ENCODE assay signal across 27 cellular contexts in the genomic region with DNA sequence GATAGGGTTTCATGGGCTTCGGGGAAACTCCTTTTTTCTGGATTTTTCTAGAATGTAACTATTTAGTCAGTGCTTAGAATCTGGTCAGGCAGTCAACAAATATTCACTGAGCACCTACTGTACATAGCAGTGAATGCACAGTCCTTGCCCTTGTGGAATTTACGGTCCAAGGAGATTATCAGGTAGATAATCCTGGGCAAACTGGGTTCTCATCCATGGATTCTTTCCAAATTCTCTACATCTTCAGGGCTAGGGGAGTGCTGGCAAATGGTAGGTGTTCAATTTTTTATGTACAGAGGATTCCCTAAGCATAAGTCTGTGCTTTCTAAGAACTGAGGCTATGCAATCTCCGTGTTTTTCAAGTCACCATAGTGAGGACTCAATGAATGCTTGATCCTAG.
A peak's percentile ranks its signal among the peaks of the same experiment; 100 is the strongest.
DNase-seq lines count a peak whose midpoint lies in the region; ATAC-seq lines count a peak whose summit lies in the region.
"Had no signal": no experiment of that assay in that cellular context is flagged by ENCODE, and none has a peak within 500 bp of the region (broad histone marks: within the 10 kb centered on the region; RNA-seq: fewer than 3 reads in every experiment).

No MANE protein-coding gene starts in this region.

- H3K23ac ChIP-seq in trophoblast cell (ENCODE audit: low read length): no peak overlapping the region

- no CpG with 5 or more reads among the region's 3 CpGs for WGBS in trophoblast cell (ENCODE audit: extremely low coverage, insufficient coverage, insufficient read length)

- no peak overlapping the region for H4K8ac ChIP-seq in trophoblast cell (ENCODE audit: low read depth, low read length)

- no peak overlapping the region for H2BK12ac ChIP-seq in trophoblast cell (ENCODE audit: low read length)

- H3K18ac ChIP-seq in trophoblast cell (ENCODE audit: low read length): no peak overlapping the region

- H2BK5ac ChIP-seq in trophoblast cell (ENCODE audit: low read depth, low read length, poor library complexity): no peak overlapping the region

- no peak overlapping the region for H3K9ac ChIP-seq in trophoblast cell (ENCODE audit: low read length)
- H3K9ac ChIP-seq: BLaER1; BLaER1 treated with 17β-estradiol and CSF1 and Interleukin-3, amounts not matched to agents 10 nM and 100 nM had no signal

- H4K91ac ChIP-seq in trophoblast cell (ENCODE audit: low read depth, low read length): no peak overlapping the region

- H3K4me1 ChIP-seq in trophoblast cell (ENCODE audit: control insufficient read depth in 1 of 2, insufficient read depth in 2 of 2, low read length in 2 of 2): peaks cover 12 to 14% of the 10 kb centered on the region in 2 experiments
- H3K4me1 ChIP-seq: A549 had no signal

- H2AFZ ChIP-seq in trophoblast cell (ENCODE audit: insufficient read depth, low read length, poor library complexity): no peak overlapping the region

- H4K12ac ChIP-seq in trophoblast cell (ENCODE audit: low read depth, low read length): no peak overlapping the region

- no peak overlapping the region for H3K4me3 ChIP-seq in trophoblast cell (ENCODE audit: low read depth, low read length)
- H3K4me3 ChIP-seq: A549; BLaER1; BLaER1 treated with 17β-estradiol and CSF1 and Interleukin-3, amounts not matched to agents 10 nM and 100 nM had no signal

- peaks cover 48 to 64% of the 10 kb centered on the region in 2 experiments for H3K36me3 ChIP-seq in trophoblast cell (ENCODE audit: control insufficient read depth in 1 of 2, insufficient read depth in 2 of 2, low read length in 2 of 2)
- H3K36me3 ChIP-seq: BLaER1 had no signal

- H3K27ac ChIP-seq in trophoblast cell (ENCODE audit: low read depth, low read length): no peak overlapping the region
- H3K27ac ChIP-seq: 22Rv1; A549; BLaER1; BLaER1 treated with 17β-estradiol and CSF1 and Interleukin-3, amounts not matched to agents 10 nM and 100 nM; C4-2B had no signal

- no peak overlapping the region for H3K4me2 ChIP-seq in trophoblast cell (ENCODE audit: low read length)
- H3K4me2 ChIP-seq: A549; BLaER1; BLaER1 treated with 17β-estradiol and CSF1 and Interleukin-3, amounts not matched to agents 10 nM and 100 nM had no signal

- DNase-seq in trophoblast cell: peak; percentile 52 to 83
- DNase-seq: 8988T; ACHN; AML-193; BE2C; C1 segment of cervical spinal cord; Caco-2; Calu3; CD4-positive, alpha-beta memory T cell; CD4-positive, alpha-beta T cell; CD4-positive, CD25-positive, alpha-beta regulatory T cell; CD8-positive, alpha-beta memory T cell; CD8-positive, alpha-beta T cell; COR-L47; DMS 273 treated with DMSO at 0.1 percent for 48 hours; DMS153; DMS53; DMS79; DMS79 treated with DMSO at 0.1 percent for 48 hours; DND-41; EL had no signal

- no peaks in the 10 kb centered on the region for H3K9me3 ChIP-seq in trophoblast cell (ENCODE audit: insufficient read depth, low read depth, low read length)
- H3K9me3 ChIP-seq: A549; BE2C; BLaER1; BLaER1 treated with 17β-estradiol and CSF1 and Interleukin-3, amounts not matched to agents 10 nM and 100 nM; Caco-2 had no signal

- H2AK5ac ChIP-seq in trophoblast cell (ENCODE audit: low read length): no peak overlapping the region

- H3K79me1 ChIP-seq in trophoblast cell (ENCODE audit: low read length): no peaks in the 10 kb centered on the region

- no peak overlapping the region for H3K4ac ChIP-seq in trophoblast cell (ENCODE audit: low read depth, low read length)

- H3K27me3 ChIP-seq in trophoblast cell (ENCODE audit: insufficient read depth, low read length): no peaks in the 10 kb centered on the region
- H3K27me3 ChIP-seq: BE2C, BLaER1 had no signal

- no peak overlapping the region for H3K14ac ChIP-seq in trophoblast cell (ENCODE audit: low read length)

- H2BK120ac ChIP-seq in trophoblast cell (ENCODE audit: insufficient read depth, low read length, poor library complexity): no peak overlapping the region

- ATAC-seq in GM21786 (IDR thresholded peaks at IDR 0.05; ENCODE audit: unreplicated experiment): no peak
- ATAC-seq: A549; CD8-positive, alpha-beta T cell had no signal

- H3K79me2 ChIP-seq in trophoblast cell (ENCODE audit: control insufficient read depth, insufficient read depth, low read length, poor library complexity): no peaks in the 10 kb centered on the region
